Comparison of ENCODE assay signal across 21 cellular contexts in genomic region chr10:12814166-12814565, GRCh38.
"Had no signal": no experiment of that assay in that cellular context is flagged by ENCODE, and none has a peak within 500 bp of the region (broad histone marks: within the 10 kb centered on the region; RNA-seq: fewer than 3 reads in every experiment).

No MANE protein-coding gene starts in this region.

- H3K27me3 ChIP-seq: heart left ventricle, ovary, right atrium auricular region, right lobe of liver, tibial nerve, vagina had no signal

- H3K4me3 ChIP-seq: heart left ventricle, left ventricle myocardium inferior, ovary, right atrium auricular region, right lobe of liver, smooth muscle cell, tibial nerve, vagina had no signal

- DNase-seq: heart left ventricle; hypothalamus; immature natural killer cell; left ventricle myocardium inferior; mesenchymal stem cell; naive B cell; natural killer cell; ovary; right lobe of liver; stimulated activated CD4-positive, alpha-beta T cell treated with anti-CD3 and anti-CD28 coated beads, Interleukin-4, amount 100 ng/mL, for 24 hours; stimulated activated naive CD4-positive, alpha-beta T cell treated with Interleukin-2 at 50 U/mL for 16 hours; stimulated activated naive CD8-positive, alpha-beta T cell treated with anti-CD3 and anti-CD28 coated beads, Interleukin-15, amount 100 ng/mL, for 72 hours; substantia nigra had no signal

- H3K4me3 Mint-ChIP-seq: immature natural killer cell; mesothelial cell of epicardium; naive B cell; natural killer cell; stimulated activated memory B cell treated with anti-CD40 and anti-IgM and Interleukin-4, amounts not matched to agents 10 μg/mL and 1 μg/mL and 100 μg/mL, for 72 hours; stimulated activated naive CD8-positive, alpha-beta T cell treated with anti-CD3 and anti-CD28 coated beads, Interleukin-15, amount 100 ng/mL, for 72 hours; type B pancreatic cell had no signal

- H3K9me3 ChIP-seq: ovary, right lobe of liver, vagina had no signal

- H3K4me1 Mint-ChIP-seq: mesothelial cell of epicardium; stimulated activated memory B cell treated with anti-CD40 and anti-IgM and Interleukin-4, amounts not matched to agents 10 μg/mL and 1 μg/mL and 100 μg/mL, for 72 hours; stimulated activated naive CD8-positive, alpha-beta T cell treated with anti-CD3 and anti-CD28 coated beads, Interleukin-15, amount 100 ng/mL, for 72 hours had no signal

- H3K27ac ChIP-seq: heart left ventricle, left ventricle myocardium inferior, ovary, right atrium auricular region, right lobe of liver, tibial nerve, vagina had no signal

- H3K36me3 ChIP-seq: ovary, right lobe of liver had no signal

- H3K27ac Mint-ChIP-seq: immature natural killer cell; mesothelial cell of epicardium; natural killer cell; progenitor cell of endocrine pancreas; stimulated activated memory B cell treated with anti-CD40 and anti-IgM and Interleukin-4, amounts not matched to agents 10 μg/mL and 1 μg/mL and 100 μg/mL, for 72 hours; type B pancreatic cell had no signal

- H3K4me1 ChIP-seq: heart left ventricle, left ventricle myocardium inferior, right atrium auricular region, right lobe of liver, tibial nerve, vagina had no signal

- H3K27me3 Mint-ChIP-seq: naive B cell; progenitor cell of endocrine pancreas; stimulated activated memory B cell treated with anti-CD40 and anti-IgM and Interleukin-4, amounts not matched to agents 10 μg/mL and 1 μg/mL and 100 μg/mL, for 72 hours; stimulated activated naive CD8-positive, alpha-beta T cell treated with anti-CD3 and anti-CD28 coated beads, Interleukin-15, amount 100 ng/mL, for 72 hours; type B pancreatic cell had no signal

- ATAC-seq: heart left ventricle; natural killer cell; right lobe of liver; stimulated activated memory B cell treated with anti-CD40 and anti-IgM and Interleukin-4, amounts not matched to agents 10 μg/mL and 1 μg/mL and 100 μg/mL, for 72 hours; stimulated activated naive CD8-positive, alpha-beta T cell treated with anti-CD3 and anti-CD28 coated beads, Interleukin-15, amount 100 ng/mL, for 72 hours had no signal
